ENCODE assay signal across 9 cellular contexts in genomic region chr11:975824-976223, GRCh38. TPM values are rescaled to one million over a fixed set of nuclear protein-coding genes. Genes with fewer than 3 reads are reported as not detected.
A peak's percentile ranks its signal among the peaks of the same experiment; 100 is the strongest.
DNase-seq lines count a peak whose midpoint lies in the region; ATAC-seq, FAIRE-seq and TF ChIP-seq lines count a peak whose summit lies in the region.
"Had no signal": no experiment of that assay in that cellular context is flagged by ENCODE, and none has a peak within 500 bp of the region (broad histone marks: within the 10 kb centered on the region; RNA-seq: fewer than 3 reads in every experiment).

No MANE protein-coding gene starts in this region.

- no peak overlapping the region for H3K27ac ChIP-seq in cardiac muscle cell
- H3K27ac ChIP-seq in left ventricle myocardium inferior (replicated peaks), result no peak overlapping the region
- H3K27ac ChIP-seq in foreskin keratinocyte, result no peak overlapping the region
- no peak overlapping the region for H3K27ac ChIP-seq in esophagus squamous epithelium

- peak; percentile 74 for ATAC-seq in SK-N-SH treated with all-trans-retinoic acid at 6 μM for 48 hours
- ATAC-seq in foreskin keratinocyte, result no peak
- no peak for ATAC-seq in GM21825 (IDR thresholded peaks at IDR 0.05; ENCODE audit: unreplicated experiment)

- TF ChIP-seq POLR2A in esophagus squamous epithelium (IDR thresholded peaks at IDR 0.05) (no peak), GM12891 (IDR thresholded peaks at IDR 0.05; ENCODE audit: low read depth, low read length) (no peak)

- no peak for FAIRE-seq in GM12891 (lab: Jason Lieb, UNC)

- H3K27me3 ChIP-seq in cardiac muscle cell (no peaks in the 10 kb centered on the region), left ventricle myocardium inferior (ENCODE audit: low read depth) (no peaks in the 10 kb centered on the region), foreskin keratinocyte (no peaks in the 10 kb centered on the region), esophagus squamous epithelium (no peaks in the 10 kb centered on the region)

- H3K36me3 ChIP-seq in cardiac muscle cell, result peaks cover 11% of the 10 kb centered on the region
- peaks cover 65% of the 10 kb centered on the region for H3K36me3 ChIP-seq in left ventricle myocardium inferior
- peaks cover 29 to 97% (median 41%) of the 10 kb centered on the region in 3 donors for H3K36me3 ChIP-seq in esophagus squamous epithelium

- intact Hi-C loops in left ventricle myocardium inferior (cut with micrococcal nuclease) (no loop called here), esophagus squamous epithelium (cut with DNase I) (no loop called here)

- H3K9me3 ChIP-seq in cardiac muscle cell (ENCODE audit: low read depth) (no peaks in the 10 kb centered on the region), left ventricle myocardium inferior (replicated peaks) (no peaks in the 10 kb centered on the region), esophagus squamous epithelium (no peaks in the 10 kb centered on the region)

- no peaks in the 10 kb centered on the region for H3K4me1 ChIP-seq in cardiac muscle cell (ENCODE audit: low read depth)
- H3K4me1 ChIP-seq in left ventricle myocardium inferior, result peaks cover 17% of the 10 kb centered on the region
- H3K4me1 ChIP-seq in foreskin keratinocyte, result no peaks in the 10 kb centered on the region
- H3K4me1 ChIP-seq in esophagus squamous epithelium, result no peaks in the 10 kb centered on the region

- H3K4me3 ChIP-seq in cardiac muscle cell (no peak overlapping the region), left ventricle myocardium inferior (no peak overlapping the region), esophagus squamous epithelium (no peak overlapping the region)

- WGBS in esophagus squamous epithelium, 2 donors, result 92 to 100% methylated on average over 1 to 2 of the region's 15 CpGs

- peak; percentile 54 to 67 for DNase-seq in cardiac muscle cell (ENCODE audit: low read depth in 1 of 2, low spot score in 1 of 2)
- no peak for DNase-seq in left ventricle myocardium inferior
- DNase-seq in foreskin keratinocyte, result no peak
- no peak for DNase-seq in esophagus squamous epithelium (lab: John Stamatoyannopoulos, UW)
- no peak for DNase-seq in GM12891 (ENCODE audit: insufficient read length, low spot score)
- no peak for DNase-seq in NCI-H187 (lab: John Stamatoyannopoulos, UW)
- DNase-seq: NCI-H1105 treated with DMSO at 0.1 percent for 48 hours had no signal

- TF ChIP-seq CTCF in cardiac muscle cell (IDR thresholded peaks at IDR 0.05; ENCODE audit: low read depth, low read length) (peak; percentile 46), left ventricle myocardium inferior (IDR thresholded peaks at IDR 0.05; ENCODE audit: borderline replicate concordance) (no peak), foreskin keratinocyte (conservative IDR thresholded peaks at IDR 0.05) (peak; percentile 55), esophagus squamous epithelium (IDR thresholded peaks at IDR 0.05) (peak in 1 of 6 experiments; percentile 24)

TF ChIP-seq in SK-N-SH treated with all-trans-retinoic acid at 6 μM for 48 hours, 23 proteins besides CTCF, POLR2A, EP300 and RAD21:
- no peak for TF ChIP-seq ZFP30 (CRISPR knock-in tag; IDR thresholded peaks at IDR 0.05)
- no peak for TF ChIP-seq GLIS3 (CRISPR knock-in tag; IDR thresholded peaks at IDR 0.05)
- TF ChIP-seq SNAI2 (CRISPR knock-in tag; IDR thresholded peaks at IDR 0.05), result no peak
TF ChIP-seq in SK-N-SH treated with all-trans-retinoic acid at 6 μM for 48 hours: peak in this region for 0.

TF ChIP-seq in GM12891, 5 proteins besides CTCF, POLR2A, EP300 and RAD21:
- TF ChIP-seq PAX5 (IDR thresholded peaks at IDR 0.05; ENCODE audit: insufficient read depth, low read length, severe bottlenecking), result no peak
- TF ChIP-seq TAF1 (IDR thresholded peaks at IDR 0.05; ENCODE audit: low read depth, low read length), result no peak
- no peak for TF ChIP-seq POU2F2 (IDR thresholded peaks at IDR 0.05; ENCODE audit: low read depth, low read length)
- TF ChIP-seq POLR2AphosphoS5 (IDR thresholded peaks at IDR 0.05; ENCODE audit: low read depth, low read length), result no peak

RNA-seq across cellular contexts. Expression of gene AP2A2, which starts 50.2 kb away (rescaled TPM):
- total RNA-seq in cardiac muscle cell (54.7 and 77.6 TPM in 2 replicates), left ventricle myocardium inferior (41.4 TPM), foreskin keratinocyte (45.2 and 45.5 TPM in 2 replicates), esophagus squamous epithelium (10 to 100 TPM; 19.8 to 48.6 (median 28.5) TPM)
- polyA plus RNA-seq in cardiac muscle cell (47.6 and 67.6 TPM in 2 replicates), foreskin keratinocyte (37.2 and 40.2 TPM in 2 replicates)
- polyA plus RNA-seq in GM12891 (2012; ENCODE audit: low read depth, missing spikeins), result 17.8 TPM

Comparison
In these comparisons a context has a peak if more than half of its experiments do, and no peak if none do; other contexts are left out.
1. DNase-seq: peak in cardiac muscle cell (2 of 2); none in left ventricle myocardium inferior (single experiment), foreskin keratinocyte (0 of 2), esophagus squamous epithelium (single experiment), GM12891 (single experiment) and NCI-H187 (0 of 2).